In the genomic region with DNA sequence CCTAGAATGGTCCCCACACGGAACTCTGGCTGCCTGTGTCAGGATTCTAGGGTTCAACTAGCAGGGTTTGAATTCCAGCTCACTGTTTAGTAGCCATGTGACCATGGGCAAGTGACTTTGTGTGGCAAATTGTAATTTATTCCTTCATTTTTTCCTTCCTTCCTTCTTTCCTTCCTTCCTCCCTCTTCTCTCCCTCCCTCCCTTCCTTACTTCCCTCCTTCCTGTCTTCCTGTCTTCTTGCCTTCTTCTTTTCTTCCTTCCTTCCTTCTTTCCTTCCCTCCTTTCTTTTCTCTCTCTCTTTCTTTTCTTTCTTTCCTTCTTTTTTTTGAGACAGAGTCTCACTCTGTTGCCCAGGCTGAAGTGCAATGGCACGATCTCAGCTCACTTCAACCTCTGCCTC, we compare ENCODE assay signal across 17 cellular contexts. TPM values are rescaled to one million over a fixed set of nuclear protein-coding genes. Genes with fewer than 3 reads are reported as not detected.
A peak's percentile ranks its signal among the peaks of the same experiment; 100 is the strongest.
DNase-seq lines count a peak whose midpoint lies in the region; ATAC-seq lines count a peak whose summit lies in the region.
"Had no signal": no experiment of that assay in that cellular context is flagged by ENCODE, and none has a peak within 500 bp of the region (broad histone marks: within the 10 kb centered on the region; RNA-seq: fewer than 3 reads in every experiment).

No MANE protein-coding gene starts in this region.

- H3K36me3 Mint-ChIP-seq in T-helper 2 cell treated with Interferon-gamma antibody and Interleukin-4, amounts not matched to agents 5 μg/mL and 100 μg/mL, for 36 hours (ENCODE audit: low read depth), result no peaks in the 10 kb centered on the region
- peaks cover 2% of the 10 kb centered on the region for H3K36me3 Mint-ChIP-seq in IgD-negative memory B cell
- H3K36me3 Mint-ChIP-seq in activated naive CD8-positive, alpha-beta T cell, result peaks cover 4% of the 10 kb centered on the region
- no peaks in the 10 kb centered on the region for H3K36me3 Mint-ChIP-seq in natural killer cell treated with Interleukin-12 subunit alpha and Interleukin-12 subunit beta and Interleukin-15 and Interleukin-18, amount 100 ng/mL, for 72 hours

- H3K4me3 Mint-ChIP-seq in T-helper 2 cell treated with Interferon-gamma antibody and Interleukin-4, amounts not matched to agents 5 μg/mL and 100 μg/mL, for 36 hours, result peak overlapping the region; percentile 59
- peak overlapping the region; percentile 80 to 91 (median 88) for H3K4me3 Mint-ChIP-seq in IgD-negative memory B cell
- H3K4me3 Mint-ChIP-seq in activated naive CD8-positive, alpha-beta T cell, result peak overlapping the region; percentile 40
- peak overlapping the region; percentile 79 for H3K4me3 Mint-ChIP-seq in natural killer cell treated with Interleukin-12 subunit alpha and Interleukin-12 subunit beta and Interleukin-15 and Interleukin-18, amount 100 ng/mL, for 72 hours

- ATAC-seq in natural killer cell treated with Interleukin-12 subunit alpha and Interleukin-12 subunit beta and Interleukin-15 and Interleukin-18, amount 100 ng/mL, for 72 hours, result no peak
- no peak for ATAC-seq in HG03520 (IDR thresholded peaks at IDR 0.05; ENCODE audit: unreplicated experiment)
- ATAC-seq: body of pancreas had no signal

- no peak for DNase-seq in T-helper 2 cell treated with Interferon-gamma antibody and Interleukin-4, amounts not matched to agents 5 μg/mL and 100 μg/mL, for 36 hours (ENCODE audit: low spot score)
- DNase-seq in T-helper 2 cell (no peak), iPS-NIHi7 (ENCODE audit: extremely low spot score) (no peak), cerebellar nuclear complex (lab: John Stamatoyannopoulos, UW) (no peak)
- DNase-seq in natural killer cell treated with Interleukin-12 subunit alpha and Interleukin-12 subunit beta and Interleukin-15 and Interleukin-18, amount 100 ng/mL, for 72 hours (ENCODE audit: low spot score), result no peak
- DNase-seq: activated CD4-positive, alpha-beta T cell treated with anti-CD3 and anti-CD28 coated beads for 4 hours; activated gamma-delta T cell treated with Interleukin-2 at 50 U/mL for 16 hours; body of pancreas; NCI-H1092 treated with DMSO at 0.1 percent for 48 hours; stimulated activated CD4-positive, alpha-beta T cell treated with anti-CD3 and anti-CD28 coated beads, Interleukin-2, amount 100 ng/mL, for 48 hours; T-helper 9 cell; thyroid gland had no signal

- H3K4me1 Mint-ChIP-seq in T-helper 2 cell treated with Interferon-gamma antibody and Interleukin-4, amounts not matched to agents 5 μg/mL and 100 μg/mL, for 36 hours (ENCODE audit: low read depth), result peaks cover 12% of the 10 kb centered on the region
- peaks cover 6 to 10% (median 7%) of the 10 kb centered on the region in 3 donors for H3K4me1 Mint-ChIP-seq in IgD-negative memory B cell
- H3K4me1 Mint-ChIP-seq in activated naive CD8-positive, alpha-beta T cell (ENCODE audit: low read depth), result no peaks in the 10 kb centered on the region
- H3K4me1 Mint-ChIP-seq in natural killer cell treated with Interleukin-12 subunit alpha and Interleukin-12 subunit beta and Interleukin-15 and Interleukin-18, amount 100 ng/mL, for 72 hours (ENCODE audit: low read depth in 2 of 2), result peaks cover 17 to 19% of the 10 kb centered on the region in 2 donors

- H3K9me3 Mint-ChIP-seq in T-helper 2 cell treated with Interferon-gamma antibody and Interleukin-4, amounts not matched to agents 5 μg/mL and 100 μg/mL, for 36 hours, result peaks cover 9% of the 10 kb centered on the region
- peaks cover 0 to 3% (median 0%) of the 10 kb centered on the region in 3 donors for H3K9me3 Mint-ChIP-seq in IgD-negative memory B cell
- no peaks in the 10 kb centered on the region for H3K9me3 Mint-ChIP-seq in activated naive CD8-positive, alpha-beta T cell (ENCODE audit: low read depth)
- H3K9me3 Mint-ChIP-seq in natural killer cell treated with Interleukin-12 subunit alpha and Interleukin-12 subunit beta and Interleukin-15 and Interleukin-18, amount 100 ng/mL, for 72 hours, result no peaks in the 10 kb centered on the region

- H3K27me3 Mint-ChIP-seq in T-helper 2 cell treated with Interferon-gamma antibody and Interleukin-4, amounts not matched to agents 5 μg/mL and 100 μg/mL, for 36 hours (ENCODE audit: low read depth), result no peaks in the 10 kb centered on the region
- no peaks in the 10 kb centered on the region for H3K27me3 Mint-ChIP-seq in IgD-negative memory B cell
- no peaks in the 10 kb centered on the region for H3K27me3 Mint-ChIP-seq in activated naive CD8-positive, alpha-beta T cell
- no peaks in the 10 kb centered on the region for H3K27me3 Mint-ChIP-seq in natural killer cell treated with Interleukin-12 subunit alpha and Interleukin-12 subunit beta and Interleukin-15 and Interleukin-18, amount 100 ng/mL, for 72 hours

- H3K27ac Mint-ChIP-seq in T-helper 2 cell treated with Interferon-gamma antibody and Interleukin-4, amounts not matched to agents 5 μg/mL and 100 μg/mL, for 36 hours, result peak overlapping the region; percentile 84
- H3K27ac Mint-ChIP-seq in IgD-negative memory B cell, result peak overlapping the region; percentile 43 to 96 (median 61)
- no peak overlapping the region for H3K27ac Mint-ChIP-seq in activated naive CD8-positive, alpha-beta T cell
- peak overlapping the region; percentile 74 to 87 for H3K27ac Mint-ChIP-seq in natural killer cell treated with Interleukin-12 subunit alpha and Interleukin-12 subunit beta and Interleukin-15 and Interleukin-18, amount 100 ng/mL, for 72 hours

RNA-seq across cellular contexts. Expression of a gene that starts 8.5 kb away (rescaled TPM):
- 80.7 TPM for polyA plus RNA-seq in IgD-negative memory B cell
- 100 to 1,000 TPM in 1 of 2 donors, 10 to 100 TPM in 1; 73.6 to 131 TPM for total RNA-seq in natural killer cell treated with Interleukin-12 subunit alpha and Interleukin-12 subunit beta and Interleukin-15 and Interleukin-18, amount 100 ng/mL, for 72 hours
- total RNA-seq: A172 had no signal

RNA-seq across cellular contexts. Expression of a gene that starts 12.0 kb away (rescaled TPM):
- polyA plus RNA-seq in IgD-negative memory B cell, result 14.6 TPM
- total RNA-seq in natural killer cell treated with Interleukin-12 subunit alpha and Interleukin-12 subunit beta and Interleukin-15 and Interleukin-18, amount 100 ng/mL, for 72 hours, result 1 to 10 TPM; 1.4 to 3.2 TPM
- polyA plus RNA-seq: CD14-positive monocyte had no signal

RNA-seq across cellular contexts. Expression of a gene that starts 26.1 kb away (rescaled TPM):
- 4.2 TPM for polyA plus RNA-seq in IgD-negative memory B cell
- total RNA-seq in natural killer cell treated with Interleukin-12 subunit alpha and Interleukin-12 subunit beta and Interleukin-15 and Interleukin-18, amount 100 ng/mL, for 72 hours, result not detected
- total RNA-seq: A172 had no signal
- polyA plus RNA-seq: CD14-positive monocyte had no signal

RNA-seq across cellular contexts. Expression of a gene that starts 30.5 kb away (rescaled TPM):
- polyA plus RNA-seq in IgD-negative memory B cell, result 28.2 TPM
- total RNA-seq in natural killer cell treated with Interleukin-12 subunit alpha and Interleukin-12 subunit beta and Interleukin-15 and Interleukin-18, amount 100 ng/mL, for 72 hours, result 10 to 100 TPM in 1 of 2 donors, 1 to 10 TPM in 1; 5.4 to 10.5 TPM

RNA-seq across cellular contexts. Expression of a gene that starts 40.7 kb away (rescaled TPM):
- 14.7 TPM for polyA plus RNA-seq in IgD-negative memory B cell
- 1 to 10 TPM; 3.4 to 3.8 TPM for total RNA-seq in natural killer cell treated with Interleukin-12 subunit alpha and Interleukin-12 subunit beta and Interleukin-15 and Interleukin-18, amount 100 ng/mL, for 72 hours
- total RNA-seq: A172 had no signal
